In genomic region chr6:2245954-2246863, GRCh38 we compare ENCODE assay signal across 8 cellular contexts. TPM values are rescaled to one million over a fixed set of nuclear protein-coding genes. Genes with fewer than 3 reads are reported as not detected.
A peak's percentile ranks its signal among the peaks of the same experiment; 100 is the strongest.
DNase-seq lines count a peak whose midpoint lies in the region; ATAC-seq, FAIRE-seq and TF ChIP-seq lines count a peak whose summit lies in the region.

No MANE protein-coding gene starts in this region.

- H4K20me1 ChIP-seq in HepG2 (ENCODE audit: insufficient read depth, low read length): no peaks in the 10 kb centered on the region; the same call in 1 of the 2 replicates

- H3K4me3 ChIP-seq in HFF-Myc (replicated peaks; ENCODE audit: low read depth, low read length) (peak overlapping the region; percentile 86), colonic mucosa (peak overlapping the region; percentile 95), HepG2 (replicated peaks in 1 of 3; ENCODE audit: insufficient read depth in 1 of 3, low read depth in 2 of 3, low read length in 3 of 3) (peak overlapping the region; percentile 83 to 96 (median 90))

- CTCF ChIA-PET in GM10248 (lab: Yijun Ruan, JAX): interaction anchor here (1.0 to 2.0 kb wide), 2 partner anchors 10 to 37 kb away, joined by 3 to 6 read pairs; no protein-coding TSS in a partner anchor
- CTCF ChIA-PET in HepG2 (lab: Yijun Ruan, JAX; ENCODE audit: low intra/inter-chr PET ratio, low total read pairs): no interaction called here

- H3K79me2 ChIP-seq in HepG2 (ENCODE audit: insufficient read depth, low read length): peaks cover 59% of the 10 kb centered on the region

- no peak for TF ChIP-seq RAD21 in HepG2 (CRISPR knock-in tag; IDR thresholded peaks at IDR 0.05)

- H3K27ac ChIP-seq in VCaP: peak overlapping the region; percentile 86
- peak overlapping the region; percentile 94 for H3K27ac ChIP-seq in colonic mucosa
- peak overlapping the region; percentile 92 for H3K27ac ChIP-seq in HepG2 (ENCODE audit: extremely low read length, insufficient read depth, low read length)

- TSS peak; percentile 80 for BruUV-seq in HepG2 (replicated peaks; lab: Mats Ljungman, UMichigan)

- no peak overlapping the region for H2AFZ ChIP-seq in HepG2 (ENCODE audit: low read length)

- H3K9ac ChIP-seq in colonic mucosa (ENCODE audit: low read depth in 2 of 2, low read length in 2 of 2) (peak overlapping the region; percentile 78 to 95), HepG2 (ENCODE audit: insufficient read depth, low read depth, low read length) (peak overlapping the region; percentile 95)

- no peaks in the 10 kb centered on the region for H3K9me3 ChIP-seq in colonic mucosa
- no peaks in the 10 kb centered on the region for H3K9me3 ChIP-seq in HepG2 (ENCODE audit: low read length)

- peak; percentile 28 for DNase-seq in GM10248 (ENCODE audit: extremely low spot score)
- no peak for DNase-seq in HFF-Myc (ENCODE audit: extremely low read depth, low read depth)
- peak; percentile 1 for DNase-seq in NCI-H1694 (lab: John Stamatoyannopoulos, UW)
- DNase-seq in colonic mucosa: peak; percentile 94
- peak; percentile 93 for DNase-seq in HepG2 (ENCODE audit: low spot score)
- peak; percentile 28 to 42 for DNase-seq in stimulated activated CD4-positive, alpha-beta T cell treated with anti-CD3 and anti-CD28 coated beads, Interleukin-4, amount 100 ng/mL, for 4 hours
- DNase-seq in cortex of kidney (lab: John Stamatoyannopoulos, UW): no peak

- no peak for TF ChIP-seq CTCF in GM10248 (IDR thresholded peaks at IDR 0.05; ENCODE audit: control extremely low read depth, extremely low read depth, low read depth, missing control alignments)
- no peak for TF ChIP-seq CTCF in HFF-Myc (IDR thresholded peaks at IDR 0.05; ENCODE audit: low read depth, low read length, missing control alignments)
- no peak for TF ChIP-seq CTCF in VCaP (conservative IDR thresholded peaks at IDR 0.05)
- no peak for TF ChIP-seq CTCF in colonic mucosa (IDR thresholded peaks at IDR 0.05)
- TF ChIP-seq CTCF in HepG2 (CRISPR knock-in tag; IDR thresholded peaks at IDR 0.05): no peak

- ATAC-seq in HepG2: peak; percentile 67

- peak; percentile 62 to 66 for TF ChIP-seq POLR2A in HepG2 (IDR thresholded peaks at IDR 0.05; ENCODE audit: insufficient read depth in 1 of 2, low read depth in 2 of 2, low read length in 2 of 2)

- 16% methylated on average over 22 of the region's 26 CpGs for WGBS in HepG2 (ENCODE audit: low lambda C conversion rate)

- no peaks in the 10 kb centered on the region for H3K27me3 ChIP-seq in colonic mucosa
- no peaks in the 10 kb centered on the region; a peak in 1 of 5 replicates for H3K27me3 ChIP-seq in HepG2 (ENCODE audit: control insufficient read depth in 1 of 2, insufficient read depth in 2 of 2, low read length in 2 of 2)

- TF ChIP-seq EP300 in HepG2 (IDR thresholded peaks at IDR 0.05; ENCODE audit: low read depth in 2 of 2, low read length in 2 of 2) (peak in 1 of 2 experiments; percentile 74; a peak in 2 of 4 replicates), HepG2 (CRISPR knock-in tag; IDR thresholded peaks at IDR 0.05; ENCODE audit: borderline replicate concordance) (no peak; the same call in 1 of the 2 replicates)

- intact Hi-C loops in colonic mucosa (cut with DNase I) (no loop called here), HepG2 (cut with micrococcal nuclease; ENCODE audit: unreplicated experiment) (loop anchor here (1.0 to 5.0 kb wide), 3 partner anchors 13 to 106 kb away; no protein-coding TSS in a partner anchor)

- in situ Hi-C loops in HepG2 (cut with HindIII; ENCODE audit: extremely low pct_ligation_motif_present, low pct_unique_long_range_greater_than_20kb): no loop called here

- FAIRE-seq in HepG2 (lab: Jason Lieb, UNC): peak; percentile 57

- H3K4me1 ChIP-seq in colonic mucosa (peaks cover 12% of the 10 kb centered on the region), HepG2 (ENCODE audit: insufficient read depth, low read length) (peaks cover 59% of the 10 kb centered on the region)

- POLR2A ChIA-PET in GM10248 (lab: Yijun Ruan, JAX): interaction anchor here (0.6 kb wide), 1 partner anchor 11 kb away, joined by 3 read pairs; no protein-coding TSS in a partner anchor
- POLR2A ChIA-PET in HepG2 (lab: Yijun Ruan, JAX): interaction anchor here (1.0 to 3.0 kb wide), 6 partner anchors 10 to 37 kb away, joined by 3 to 21 read pairs (median 12); no protein-coding TSS in a partner anchor

- H3K36me3 ChIP-seq in colonic mucosa (no peaks in the 10 kb centered on the region), HepG2 (replicated peaks in 1 of 2; ENCODE audit: control insufficient read depth in 1 of 2, insufficient read depth in 2 of 2, low read length in 2 of 2) (peaks cover 9 to 21% of the 10 kb centered on the region in 2 experiments)

- peak overlapping the region; percentile 83 for H3K4me2 ChIP-seq in HepG2 (ENCODE audit: low read depth, low read length)

TF ChIP-seq in HepG2, 621 proteins besides CTCF, POLR2A, EP300 and RAD21 (continues in another document):
- TF ChIP-seq ZNF749 (CRISPR knock-in tag; IDR thresholded peaks at IDR 0.05; ENCODE audit: borderline replicate concordance): 0 out of 2 replicates have a peak, but pooled peaks have one; percentile 12
- no peak for TF ChIP-seq MBD4 (IDR thresholded peaks at IDR 0.05; ENCODE audit: borderline replicate concordance, low read length)
- peak; percentile 14 for TF ChIP-seq ZNF18 (CRISPR knock-in tag; IDR thresholded peaks at IDR 0.05; ENCODE audit: insufficient replicate concordance)
- no peak for TF ChIP-seq ZNF496 (CRISPR knock-in tag; IDR thresholded peaks at IDR 0.05; ENCODE audit: insufficient replicate concordance)
- TF ChIP-seq SNAPC2 (CRISPR knock-in tag; IDR thresholded peaks at IDR 0.05): peak; percentile 50; the same call in 1 of the 2 replicates
- no peak for TF ChIP-seq CSRNP1 (CRISPR knock-in tag; IDR thresholded peaks at IDR 0.05)
- no peak for TF ChIP-seq KDM3A (CRISPR knock-in tag; IDR thresholded peaks at IDR 0.05; ENCODE audit: low read depth)
- TF ChIP-seq ZNF3 (CRISPR knock-in tag; IDR thresholded peaks at IDR 0.05): no peak
- no peak for TF ChIP-seq FOXP1 (IDR thresholded peaks at IDR 0.05)
- no peak for TF ChIP-seq FOXP1 (CRISPR knock-in tag; IDR thresholded peaks at IDR 0.05)
- no peak for TF ChIP-seq TBX3 (IDR thresholded peaks at IDR 0.05; ENCODE audit: borderline replicate concordance)

RNA-seq across cellular contexts. Expression of gene GMDS, which starts 0.8 kb away (rescaled TPM):
- total RNA-seq in colonic mucosa (100 to 1,000 TPM; 247 to 272 TPM), HepG2 (2016; rRNA removed; fragmentation: Illumina TruSeq; extraction: Trizol) (59.6 and 64.4 TPM in 2 replicates)
- total RNA-seq in HepG2 (2016; cell fraction: cytosol; rRNA removed; fragmentation: Illumina TruSeq; extraction: Trizol; ENCODE audit: low read depth): 36.0 and 38.2 TPM in 2 replicates
- 52.1 and 61.1 TPM in 2 replicates for total RNA-seq in HepG2 (2016; cell fraction: insoluble cytoplasmic fraction; rRNA removed; fragmentation: Illumina TruSeq; extraction: Trizol)
- total RNA-seq in HepG2 (2016; cell fraction: membrane; rRNA removed; fragmentation: Illumina TruSeq; extraction: Trizol): 27.5 and 31.6 TPM in 2 replicates
- 80.6 and 82.3 TPM in 2 replicates for total RNA-seq in HepG2 (2016; cell fraction: nucleus; rRNA removed; fragmentation: Illumina TruSeq; extraction: Trizol)
- 105 and 112 TPM in 2 replicates for polyA plus RNA-seq in HepG2 (2011; rRNA removed)
- 85.3 and 101 TPM in 2 replicates for polyA plus RNA-seq in HepG2 (2011; cell fraction: cytosol; rRNA removed)
- 48.6 and 57.8 TPM in 2 replicates for polyA plus RNA-seq in HepG2 (2011; cell fraction: nucleus; rRNA removed)
- 96.1 and 155 TPM in 2 replicates for polyA plus RNA-seq in HepG2 (2012)
- 36.7 and 40.8 TPM in 2 replicates for polyA plus RNA-seq in HepG2 (2016; cell fraction: cytosol; fragmentation: Illumina TruSeq; extraction: Trizol; ENCODE audit: low read depth)
- polyA plus RNA-seq in HepG2 (2016; cell fraction: insoluble cytoplasmic fraction; fragmentation: Illumina TruSeq; extraction: Trizol; ENCODE audit: low read depth): 123 and 133 TPM in 2 replicates
- 46.7 and 49.6 TPM in 2 replicates for polyA plus RNA-seq in HepG2 (2016; cell fraction: membrane; fragmentation: Illumina TruSeq; extraction: Trizol; ENCODE audit: low read depth)
- polyA plus RNA-seq in HepG2 (2016; cell fraction: nucleus; fragmentation: Illumina TruSeq; extraction: Trizol; ENCODE audit: insufficient read depth, low read depth): 94.8 and 108 TPM in 2 replicates
- 8.1 and 47.1 TPM in 2 replicates for polyA minus RNA-seq in HepG2 (2011; rRNA and poly(A)+ RNA removed; ENCODE audit: low replicate concordance)
- polyA minus RNA-seq in HepG2 (2011; cell fraction: cytosol; rRNA and poly(A)+ RNA removed): 72.4 and 77.0 TPM in 2 replicates
- polyA minus RNA-seq in HepG2 (2011; cell fraction: nucleus; rRNA and poly(A)+ RNA removed): 265 and 281 TPM in 2 replicates

Comparison
In these comparisons a context has a peak if more than half of its experiments do, and no peak if none do; other contexts are left out.
1. DNase-seq: peak in GM10248 (single experiment), NCI-H1694 (single experiment), colonic mucosa (single experiment), HepG2 (single experiment) and stimulated activated CD4-positive, alpha-beta T cell treated with anti-CD3 and anti-CD28 coated beads, Interleukin-4, amount 100 ng/mL, for 4 hours (2 of 2); none in HFF-Myc (single experiment) and cortex of kidney (single experiment).
2. Peak in every context shown above with its lines, with median percentiles within 50 percentile points of each other: H3K4me3 ChIP-seq and H3K27ac ChIP-seq.